Comparison of ENCODE assay signal across 12 cellular contexts in the genomic region with DNA sequence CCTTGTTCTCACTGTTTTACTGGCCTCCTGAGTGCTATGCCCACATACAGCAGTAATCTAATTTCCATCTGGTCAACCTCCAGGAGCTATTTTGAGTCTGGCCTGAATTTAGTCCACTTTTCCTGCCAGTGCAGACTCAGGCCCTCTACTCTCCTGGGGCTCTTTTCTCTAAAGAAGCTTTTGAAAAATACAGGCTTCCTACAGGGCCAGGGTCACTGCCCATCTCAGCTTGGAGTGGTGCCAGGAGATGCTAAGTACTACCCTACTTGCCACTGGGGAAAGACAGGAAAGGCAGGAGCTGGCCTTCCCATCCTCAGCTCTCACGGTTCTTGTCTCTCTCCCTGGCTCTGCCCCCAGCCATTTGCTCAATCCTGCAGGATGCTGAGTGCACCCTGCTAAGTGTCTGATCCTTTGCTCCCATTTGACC.
DNase-seq lines count a peak whose midpoint lies in the region; ATAC-seq and TF ChIP-seq lines count a peak whose summit lies in the region.
"Had no signal": no experiment of that assay in that cellular context is flagged by ENCODE, and none has a peak within 500 bp of the region (broad histone marks: within the 10 kb centered on the region; RNA-seq: fewer than 3 reads in every experiment).

No MANE protein-coding gene starts in this region.

- TF ChIP-seq CTCF in heart left ventricle (IDR thresholded peaks at IDR 0.05) (no peak), psoas muscle (IDR thresholded peaks at IDR 0.05) (no peak)

- H3K27me3 ChIP-seq in heart left ventricle, result no peaks in the 10 kb centered on the region
- no peaks in the 10 kb centered on the region for H3K27me3 ChIP-seq in psoas muscle (ENCODE audit: insufficient read depth in 3 of 3, low read length in 2 of 3)
- no peaks in the 10 kb centered on the region for H3K27me3 ChIP-seq in effector memory CD4-positive, alpha-beta T cell (replicated peaks; ENCODE audit: control insufficient read depth, insufficient read depth, low read length, poor library complexity, severe bottlenecking)

- H3K36me3 ChIP-seq in heart left ventricle (no peaks in the 10 kb centered on the region), psoas muscle (ENCODE audit: insufficient read depth in 1 of 2, low read depth in 1 of 2) (no peaks in the 10 kb centered on the region)
- no peaks in the 10 kb centered on the region for H3K36me3 ChIP-seq in effector memory CD4-positive, alpha-beta T cell (ENCODE audit: control insufficient read depth, insufficient read depth, low read length)

- WGBS in heart left ventricle, 4 donors, result 0 to 38% (median 20%) methylated on average over 1 of the region's 1 CpG
- WGBS in psoas muscle, 3 donors, result 0 to 13% (median 5%) methylated on average over 1 of the region's 1 CpG

- H3K36me3 Mint-ChIP-seq in T-helper 17 cell (ENCODE audit: low read depth), result peaks cover 4% of the 10 kb centered on the region

- H3K27ac Mint-ChIP-seq in T-helper 17 cell, result peak overlapping the region; percentile 81
- H3K27ac Mint-ChIP-seq: activated CD8-positive, alpha-beta T cell treated with anti-CD3 and anti-CD28 coated beads, Interleukin-2, amount 10 ng/mL, durations not matched to agents 7 days and 5 days had no signal

- H3K4me3 ChIP-seq in heart left ventricle (no peak overlapping the region), psoas muscle (no peak overlapping the region)
- no peak overlapping the region for H3K4me3 ChIP-seq in effector memory CD4-positive, alpha-beta T cell (ENCODE audit: insufficient read depth, low read depth, low read length, poor library complexity, severe bottlenecking)
- H3K4me3 ChIP-seq: mucosa of descending colon had no signal

- DNase-seq in Ammon's horn (ENCODE audit: low spot score) (peak; percentile 61), T-helper 17 cell (no peak), heart left ventricle (peak in 4 of 5 donors; percentile 26 to 48 (median 44)), psoas muscle (peak; percentile 56 to 80), UCSD-AML1 (lab: John Stamatoyannopoulos, UW; ENCODE audit: unreplicated experiment) (no peak)
- DNase-seq in effector memory CD4-positive, alpha-beta T cell, result no peak
- DNase-seq: activated CD8-positive, alpha-beta T cell treated with anti-CD3 and anti-CD28 coated beads, Interleukin-2, amount 10 ng/mL, durations not matched to agents 7 days and 5 days; KG1; mucosa of descending colon; NCI-H524 had no signal

- H3K27ac ChIP-seq in heart left ventricle (peak overlapping the region; percentile 29 to 85 (median 70)), psoas muscle (peak overlapping the region; percentile 90)
- no peak overlapping the region for H3K27ac ChIP-seq in effector memory CD4-positive, alpha-beta T cell (ENCODE audit: insufficient read depth, low read length, poor library complexity, severe bottlenecking)

- no peak for ATAC-seq in T-helper 17 cell
- peak; percentile 40 to 58 (median 54) for ATAC-seq in heart left ventricle
- peak; percentile 64 to 85 (median 78) for ATAC-seq in psoas muscle
- ATAC-seq in HG03175 (IDR thresholded peaks at IDR 0.05; ENCODE audit: unreplicated experiment), result no peak
- no peak for ATAC-seq in HG02885 (IDR thresholded peaks at IDR 0.05; ENCODE audit: poor library complexity, unreplicated experiment)
- ATAC-seq: activated CD8-positive, alpha-beta T cell treated with anti-CD3 and anti-CD28 coated beads, Interleukin-2, amount 10 ng/mL, durations not matched to agents 7 days and 5 days; mucosa of descending colon had no signal

- H3K4me3 Mint-ChIP-seq in T-helper 17 cell, result peak overlapping the region; percentile 8
- H3K4me3 Mint-ChIP-seq: activated CD8-positive, alpha-beta T cell treated with anti-CD3 and anti-CD28 coated beads, Interleukin-2, amount 10 ng/mL, durations not matched to agents 7 days and 5 days had no signal

- H3K4me1 ChIP-seq in heart left ventricle (peaks cover 2 to 44% (median 33%) of the 10 kb centered on the region in 12 donors), psoas muscle (peaks cover 38% of the 10 kb centered on the region)
- H3K4me1 ChIP-seq in effector memory CD4-positive, alpha-beta T cell (ENCODE audit: control insufficient read depth, insufficient read depth, low read length, poor library complexity, severe bottlenecking), result peaks cover 10% of the 10 kb centered on the region

- peaks cover 6% of the 10 kb centered on the region for H3K4me1 Mint-ChIP-seq in T-helper 17 cell

- no peak for TF ChIP-seq POLR2A in heart left ventricle (IDR thresholded peaks at IDR 0.05)

- H3K9me3 ChIP-seq in T-helper 17 cell (ENCODE audit: control insufficient read depth, low read length, poor library complexity, severe bottlenecking) (peaks cover 10% of the 10 kb centered on the region), heart left ventricle (no peaks in the 10 kb centered on the region), psoas muscle (no peaks in the 10 kb centered on the region)
- H3K9me3 ChIP-seq in effector memory CD4-positive, alpha-beta T cell (ENCODE audit: control insufficient read depth, low read length), result no peaks in the 10 kb centered on the region
- H3K9me3 ChIP-seq: mucosa of descending colon had no signal

- no peaks in the 10 kb centered on the region for H3K27me3 Mint-ChIP-seq in T-helper 17 cell

- intact Hi-C loops in heart left ventricle (cut with DNase I), result loop anchor here in 1 of 10 donors (5.0 kb wide), 1 partner anchor 35 kb away; no protein-coding TSS in a partner anchor
- intact Hi-C loops in psoas muscle (cut with DNase I), result loop anchor here (2.0 kb wide), 2 partner anchors 29 to 35 kb away; no protein-coding TSS in a partner anchor

Comparison
In these comparisons a context has a peak if more than half of its experiments do, and no peak if none do; other contexts are left out.
1. DNase-seq: peak in Ammon's horn (single experiment), heart left ventricle (4 of 5) and psoas muscle (2 of 2); none in T-helper 17 cell (0 of 3), UCSD-AML1 (single experiment) and effector memory CD4-positive, alpha-beta T cell (0 of 3).
2. ATAC-seq: peak in heart left ventricle (4 of 4) and psoas muscle (4 of 4); none in T-helper 17 cell (single experiment), HG03175 (single experiment) and HG02885 (single experiment).